21 cellular contexts compared by ENCODE assay signal in genomic region chr5:136067422-136067821, GRCh38. TPM values are rescaled to one million over a fixed set of nuclear protein-coding genes. Genes with fewer than 3 reads are reported as not detected.
DNase-seq lines count a peak whose midpoint lies in the region; ATAC-seq, FAIRE-seq and TF ChIP-seq lines count a peak whose summit lies in the region.
"Had no signal": no experiment of that assay in that cellular context is flagged by ENCODE, and none has a peak within 500 bp of the region (broad histone marks: within the 10 kb centered on the region; RNA-seq: fewer than 3 reads in every experiment).

No MANE protein-coding gene starts in this region.

- CTCF ChIA-PET in Caco-2 (lab: Charles Lee) = interaction anchor here (0.7 to 1.3 kb wide), 8 partner anchors 10 to 145 kb away, joined by 3 to 8 read pairs (median 5); no protein-coding TSS in a partner anchor

- H3K27ac Mint-ChIP-seq in Caco-2 (ENCODE audit: unreplicated experiment) = peak overlapping the region; percentile 62

- no peak for TF ChIP-seq POLR2A in sigmoid colon (IDR thresholded peaks at IDR 0.05)

- no peak for TF ChIP-seq EP300 in sigmoid colon (IDR thresholded peaks at IDR 0.05)

- H3K27ac ChIP-seq in left lung (no peak overlapping the region), sigmoid colon (peak overlapping the region; percentile 60 to 80 (median 71))
- H3K27ac ChIP-seq: BLaER1 treated with 17β-estradiol and CSF1 and Interleukin-3, amounts not matched to agents 10 nM and 100 nM; SK-N-MC had no signal

- POLR2A ChIA-PET in Caco-2 (lab: Charles Lee) = no interaction called here

- H3K36me3 Mint-ChIP-seq in Caco-2 (ENCODE audit: insufficient read depth, unreplicated experiment) = peaks cover 11% of the 10 kb centered on the region
- H3K36me3 Mint-ChIP-seq: CD4-positive, alpha-beta memory T cell had no signal

- TF ChIP-seq CTCF in Caco-2 (IDR thresholded peaks at IDR 0.05; ENCODE audit: insufficient read depth in 1 of 2, low read depth in 1 of 2, low read length in 1 of 2, severe bottlenecking in 1 of 2, unreplicated experiment in 1 of 2) = no peak
- TF ChIP-seq CTCF in left lung (IDR thresholded peaks at IDR 0.05) = no peak
- TF ChIP-seq CTCF in sigmoid colon (IDR thresholded peaks at IDR 0.05) = no peak

- DNase-seq in Caco-2 (no peak), RCC 7860 (ENCODE audit: low spot score) (no peak), left lung (no peak), sigmoid colon (no peak), NCI-H524 (lab: John Stamatoyannopoulos, UW) (no peak), cerebellar cortex (ENCODE audit: low spot score) (no peak)
- DNase-seq in stimulated activated naive CD8-positive, alpha-beta T cell treated with anti-CD3 and anti-CD28 coated beads, Interleukin-15, Interleukin-2, amounts not matched to agents 100 U/mL and 50 U/mL, for 24 hours = no peak
- DNase-seq: CD4-positive, alpha-beta memory T cell; GF-D8; Karpas-422; MV-4-11; NCI-H1105 treated with DMSO at 0.1 percent for 48 hours; NCI-H1694 treated with DMSO at 0.1 percent for 48 hours; NCI-H2081 treated with DMSO at 0.1 percent for 48 hours; NCI-H2171 treated with DMSO at 0.1 percent for 48 hours; NCI-H526; OCI-M1; SHP77 treated with DMSO at 0.1 percent for 48 hours had no signal

- 97 to 98% methylated on average over 1 of the region's 1 CpG for WGBS in sigmoid colon, 2 donors

- H3K9me3 ChIP-seq in Caco-2 (peaks cover 10% of the 10 kb centered on the region), left lung (no peaks in the 10 kb centered on the region), sigmoid colon (no peaks in the 10 kb centered on the region)

- H3K27me3 Mint-ChIP-seq in Caco-2 (ENCODE audit: insufficient read depth, unreplicated experiment) = no peaks in the 10 kb centered on the region

- H3K4me3 ChIP-seq in Caco-2 (ENCODE audit: low read depth, low read length) (no peak overlapping the region), left lung (no peak overlapping the region), sigmoid colon (no peak overlapping the region)
- H3K4me3 ChIP-seq: BLaER1 treated with 17β-estradiol and CSF1 and Interleukin-3, amounts not matched to agents 10 nM and 100 nM; SK-N-MC had no signal

- no peak overlapping the region for H3K4me3 Mint-ChIP-seq in Caco-2 (ENCODE audit: unreplicated experiment)
- H3K4me3 Mint-ChIP-seq: CD4-positive, alpha-beta memory T cell had no signal

- no TSS peak for BruUV-seq in Caco-2 (replicated peaks; lab: Mats Ljungman, UMichigan)

- peaks cover 25% of the 10 kb centered on the region for H3K9me3 Mint-ChIP-seq in Caco-2 (ENCODE audit: unreplicated experiment)

- FAIRE-seq in RCC 7860 (lab: Jason Lieb, UNC) = peak; percentile 83

- ATAC-seq in left lung (peak; percentile 6), GM18519 (IDR thresholded peaks at IDR 0.05; ENCODE audit: low FRiP score, unreplicated experiment) (no peak)
- no peak for ATAC-seq in stimulated activated naive CD8-positive, alpha-beta T cell treated with anti-CD3 and anti-CD28 coated beads, Interleukin-15, Interleukin-2, amounts not matched to agents 100 U/mL and 50 U/mL, for 24 hours

- peaks cover 39% of the 10 kb centered on the region for H3K4me1 Mint-ChIP-seq in Caco-2 (ENCODE audit: low read depth, unreplicated experiment)

- H3K4me1 ChIP-seq in Caco-2 (peaks cover 27% of the 10 kb centered on the region), left lung (no peaks in the 10 kb centered on the region), sigmoid colon (peaks cover 0 to 44% (median 30%) of the 10 kb centered on the region in 4 donors)

- intact Hi-C loops in Caco-2 (cut with micrococcal nuclease; ENCODE audit: unreplicated experiment) (loop anchor here (1.0 to 2.0 kb wide), 2 partner anchors 15 to 117 kb away; no protein-coding TSS in a partner anchor), left lung (cut with DNase I) (loop anchor here in 1 of 2 donors (10.0 kb wide), 1 partner anchor 123 kb away; no protein-coding TSS in a partner anchor), sigmoid colon (cut with DNase I) (no loop called here)

- H3K36me3 ChIP-seq in Caco-2 (ENCODE audit: control insufficient read depth, insufficient read depth, low read length) (no peaks in the 10 kb centered on the region; the same call in 1 of the 2 replicates), left lung (peaks cover 0 to 7% of the 10 kb centered on the region in 2 donors), sigmoid colon (no peaks in the 10 kb centered on the region)
- H3K36me3 ChIP-seq: BLaER1 treated with 17β-estradiol and CSF1 and Interleukin-3, amounts not matched to agents 10 nM and 100 nM had no signal

- H3K27me3 ChIP-seq in Caco-2 (replicated peaks; ENCODE audit: control insufficient read depth, insufficient read depth, low read length) (no peaks in the 10 kb centered on the region), left lung (no peaks in the 10 kb centered on the region), sigmoid colon (no peaks in the 10 kb centered on the region)
- H3K27me3 ChIP-seq: BLaER1 treated with 17β-estradiol and CSF1 and Interleukin-3, amounts not matched to agents 10 nM and 100 nM had no signal

RNA-seq across cellular contexts. Expression of gene TGFBI, which starts 38.6 kb away (rescaled TPM):
- total RNA-seq in Caco-2 (2022) = 131 and 142 TPM in 2 replicates
- total RNA-seq in left lung = 100 to 1,000 TPM; 151 to 222 TPM
- 100 to 1,000 TPM in 2 of 4 donors, 10 to 100 TPM in 2; 49.2 to 178 (median 91.6) TPM for total RNA-seq in sigmoid colon
- 100 to 1,000 TPM in 1 of 3 donors, 10 to 100 TPM in 2; 48.6 to 106 (median 65.3) TPM for polyA plus RNA-seq in sigmoid colon

Comparison
In these comparisons a context has a peak if more than half of its experiments do, and no peak if none do; other contexts are left out.
1. H3K27ac ChIP-seq: peak in sigmoid colon (4 of 4); none in left lung (0 of 2).